In genomic region chr10:43524434-43525247, GRCh38 we compare ENCODE assay signal across 19 cellular contexts. TPM values are rescaled to one million over a fixed set of nuclear protein-coding genes. Genes with fewer than 3 reads are reported as not detected.
DNase-seq lines count a peak whose midpoint lies in the region; ATAC-seq, FAIRE-seq and TF ChIP-seq lines count a peak whose summit lies in the region.
"Had no signal": no experiment of that assay in that cellular context is flagged by ENCODE, and none has a peak within 500 bp of the region (broad histone marks: within the 10 kb centered on the region; RNA-seq: fewer than 3 reads in every experiment).

No MANE protein-coding gene starts in this region.

- H3K27me3 ChIP-seq in HepG2 (ENCODE audit: control insufficient read depth in 1 of 2, insufficient read depth in 2 of 2, low read length in 2 of 2) = no peaks in the 10 kb centered on the region
- no peaks in the 10 kb centered on the region for H3K27me3 ChIP-seq in right lobe of liver

- TF ChIP-seq CTCF in HepG2 (CRISPR knock-in tag; IDR thresholded peaks at IDR 0.05) (no peak), right lobe of liver (IDR thresholded peaks at IDR 0.05) (no peak), fibroblast of the aortic adventitia (IDR thresholded peaks at IDR 0.05; ENCODE audit: insufficient read depth, low read length) (no peak)

- no peaks in the 10 kb centered on the region for H3K36me3 ChIP-seq in HepG2 (replicated peaks in 1 of 2; ENCODE audit: control insufficient read depth in 1 of 2, insufficient read depth in 2 of 2, low read length in 2 of 2)
- H3K36me3 ChIP-seq in right lobe of liver = no peaks in the 10 kb centered on the region

- DNase-seq in HepG2 (ENCODE audit: low spot score) (no peak), right lobe of liver (no peak), amniotic epithelial cell (ENCODE audit: low read depth) (peak; percentile 1), fibroblast of the aortic adventitia (ENCODE audit: low read depth) (peak; percentile 2), NCI-H2107 (lab: John Stamatoyannopoulos, UW) (no peak), NCI-H2227 treated with DMSO at 0.1 percent for 48 hours (lab: John Stamatoyannopoulos, UW) (no peak)
- DNase-seq: DMS153, GDM1, NCI-H1092 treated with DMSO at 0.1 percent for 48 hours, NCI-H1436 treated with DMSO at 0.1 percent for 48 hours, NCI-H1930, NCI-H226, NCI-H510A treated with DMSO at 0.1 percent for 48 hours, NCI-H748 treated with DMSO at 0.1 percent for 48 hours, SIG-M5 had no signal

- H3K9me3 ChIP-seq in HepG2 (ENCODE audit: low read length) (peaks cover 61% of the 10 kb centered on the region), right lobe of liver (peaks cover 0 to 32% (median 14%) of the 10 kb centered on the region in 4 donors)

- H4K20me1 ChIP-seq in HepG2 (ENCODE audit: insufficient read depth, low read length) = no peaks in the 10 kb centered on the region

- ATAC-seq in HepG2 (no peak), right lobe of liver (no peak), HG03196 (IDR thresholded peaks at IDR 0.05; ENCODE audit: unreplicated experiment) (no peak)
- ATAC-seq: SK-N-SH treated with all-trans-retinoic acid at 6 μM for 48 hours had no signal

- no peak overlapping the region for H3K4me3 ChIP-seq in HepG2 (replicated peaks in 1 of 3; ENCODE audit: insufficient read depth in 1 of 3, low read depth in 2 of 3, low read length in 3 of 3)
- H3K4me3 ChIP-seq in right lobe of liver = no peak overlapping the region
- no peak overlapping the region for H3K4me3 ChIP-seq in fibroblast of the aortic adventitia (ENCODE audit: low read depth, low read length)

- POLR2A ChIA-PET in HepG2 (lab: Yijun Ruan, JAX) = no interaction called here

- intact Hi-C loops in HepG2 (cut with micrococcal nuclease; ENCODE audit: unreplicated experiment) (no loop called here), right lobe of liver (cut with DNase I) (no loop called here)

- no peak for FAIRE-seq in HepG2 (lab: Jason Lieb, UNC)
- FAIRE-seq: GM19239, H54 had no signal

- no TSS peak for BruUV-seq in HepG2 (replicated peaks; lab: Mats Ljungman, UMichigan)

- H3K4me2 ChIP-seq in HepG2 (ENCODE audit: low read depth, low read length) = no peak overlapping the region

- H3K27ac ChIP-seq in HepG2 (ENCODE audit: extremely low read length, insufficient read depth, low read length) = no peak overlapping the region
- H3K27ac ChIP-seq in right lobe of liver = no peak overlapping the region

- no peak for TF ChIP-seq POLR2A in HepG2 (IDR thresholded peaks at IDR 0.05; ENCODE audit: insufficient read depth in 1 of 2, low read depth in 2 of 2, low read length in 2 of 2)
- TF ChIP-seq POLR2A in right lobe of liver (IDR thresholded peaks at IDR 0.05) = no peak

- H3K4me1 ChIP-seq in HepG2 (ENCODE audit: insufficient read depth, low read length) (no peaks in the 10 kb centered on the region), right lobe of liver (no peaks in the 10 kb centered on the region)

- CTCF ChIA-PET in HepG2 (lab: Yijun Ruan, JAX; ENCODE audit: low intra/inter-chr PET ratio, low total read pairs) = no interaction called here

- 0% methylated on average over 1 of the region's 1 CpG for WGBS in HepG2 (ENCODE audit: low lambda C conversion rate)
- WGBS in right lobe of liver (ENCODE audit: insufficient coverage, low coverage, low lambda C conversion rate, missing lambda C conversion rate) = 37% methylated on average over 1 of the region's 1 CpG

- in situ Hi-C loops in HepG2 (cut with HindIII; ENCODE audit: extremely low pct_ligation_motif_present, low pct_unique_long_range_greater_than_20kb) = no loop called here

- no peak for TF ChIP-seq RAD21 in HepG2 (CRISPR knock-in tag; IDR thresholded peaks at IDR 0.05)

- no peaks in the 10 kb centered on the region for H3K79me2 ChIP-seq in HepG2 (ENCODE audit: insufficient read depth, low read length)

- TF ChIP-seq EP300 in HepG2 (IDR thresholded peaks at IDR 0.05; ENCODE audit: low read depth in 2 of 2, low read length in 2 of 2) (no peak), HepG2 (CRISPR knock-in tag; IDR thresholded peaks at IDR 0.05; ENCODE audit: borderline replicate concordance) (no peak)

- no peak overlapping the region for H2AFZ ChIP-seq in HepG2 (ENCODE audit: low read length)

- H3K9ac ChIP-seq in HepG2 (ENCODE audit: insufficient read depth, low read depth, low read length) = no peak overlapping the region

TF ChIP-seq in HepG2, 621 proteins besides CTCF, POLR2A, EP300 and RAD21:
- TF ChIP-seq HCFC1 (IDR thresholded peaks at IDR 0.05; ENCODE audit: low read depth, low read length) (no peak), ZNF224 (CRISPR knock-in tag; IDR thresholded peaks at IDR 0.05) (no peak), ZNF446 (CRISPR knock-in tag; IDR thresholded peaks at IDR 0.05) (no peak), ZNF274 (CRISPR knock-in tag; IDR thresholded peaks at IDR 0.05) (peak; percentile 98; the same call in 1 of the 2 replicates), ZBTB1 (CRISPR knock-in tag; IDR thresholded peaks at IDR 0.05; ENCODE audit: borderline replicate concordance) (no peak), CHD4 (IDR thresholded peaks at IDR 0.05; ENCODE audit: borderline replicate concordance, low read length) (no peak)
TF ChIP-seq in HepG2: peak in this region for 1.

RNA-seq across cellular contexts. Expression of gene ZNF239, which starts 49.8 kb away (rescaled TPM):
- total RNA-seq in HepG2 (2016; rRNA removed; fragmentation: Illumina TruSeq; extraction: Trizol) (not detected in 2 replicates), right lobe of liver (1 to 10 TPM in 3 of 6 experiments, under 1 TPM in 3; 0.56 to 1.7 (median 0.97) TPM), fibroblast of the aortic adventitia (ENCODE audit: low replicate concordance) (1.8 and 6.6 TPM in 2 replicates)
- total RNA-seq in HepG2 (2016; cell fraction: cytosol; rRNA removed; fragmentation: Illumina TruSeq; extraction: Trizol; ENCODE audit: low read depth) = not detected in 2 replicates
- total RNA-seq in HepG2 (2016; cell fraction: insoluble cytoplasmic fraction; rRNA removed; fragmentation: Illumina TruSeq; extraction: Trizol) = not detected in 2 replicates
- total RNA-seq in HepG2 (2016; cell fraction: membrane; rRNA removed; fragmentation: Illumina TruSeq; extraction: Trizol) = not detected in 2 replicates
- not detected in 2 replicates for total RNA-seq in HepG2 (2016; cell fraction: nucleus; rRNA removed; fragmentation: Illumina TruSeq; extraction: Trizol)
- polyA plus RNA-seq in HepG2 (2011; rRNA removed) = 0.05 TPM in 1 of 2 replicates, not detected in the other
- not detected in 2 replicates for polyA plus RNA-seq in HepG2 (2011; cell fraction: cytosol; rRNA removed)
- polyA plus RNA-seq in HepG2 (2011; cell fraction: nucleus; rRNA removed) = not detected in 2 replicates
- not detected in 2 replicates for polyA plus RNA-seq in HepG2 (2012)
- polyA plus RNA-seq in HepG2 (2016; cell fraction: cytosol; fragmentation: Illumina TruSeq; extraction: Trizol; ENCODE audit: low read depth) = not detected in 2 replicates
- polyA plus RNA-seq in HepG2 (2016; cell fraction: insoluble cytoplasmic fraction; fragmentation: Illumina TruSeq; extraction: Trizol; ENCODE audit: low read depth) = not detected in 2 replicates
- not detected in 2 replicates for polyA plus RNA-seq in HepG2 (2016; cell fraction: membrane; fragmentation: Illumina TruSeq; extraction: Trizol; ENCODE audit: low read depth)
- not detected in 2 replicates for polyA plus RNA-seq in HepG2 (2016; cell fraction: nucleus; fragmentation: Illumina TruSeq; extraction: Trizol; ENCODE audit: insufficient read depth, low read depth)
- 13.3 TPM in 1 of 2 replicates, not detected in the other for polyA minus RNA-seq in HepG2 (2011; rRNA and poly(A)+ RNA removed; ENCODE audit: low replicate concordance)
- polyA minus RNA-seq in HepG2 (2011; cell fraction: cytosol; rRNA and poly(A)+ RNA removed) = not detected in 2 replicates
- polyA minus RNA-seq in HepG2 (2011; cell fraction: nucleus; rRNA and poly(A)+ RNA removed) = not detected in 2 replicates

Comparison
In these comparisons a context has a peak if more than half of its experiments do, and no peak if none do; other contexts are left out.
1. DNase-seq: peak in amniotic epithelial cell (single experiment) and fibroblast of the aortic adventitia (single experiment); none in HepG2 (single experiment), right lobe of liver (0 of 3), NCI-H2107 (single experiment) and NCI-H2227 treated with DMSO at 0.1 percent for 48 hours (single experiment).